Comparison of ENCODE assay signal across 21 cellular contexts in genomic region chr11:11807811-11808210, GRCh38. TPM values are rescaled to one million over a fixed set of nuclear protein-coding genes. Genes with fewer than 3 reads are reported as not detected.
DNase-seq lines count a peak whose midpoint lies in the region; ATAC-seq and TF ChIP-seq lines count a peak whose summit lies in the region.
"Had no signal": no experiment of that assay in that cellular context is flagged by ENCODE, and none has a peak within 500 bp of the region (broad histone marks: within the 10 kb centered on the region; RNA-seq: fewer than 3 reads in every experiment).

No MANE protein-coding gene starts in this region.

- H3K56ac ChIP-seq in IMR-90 (ENCODE audit: extremely low read depth, insufficient read depth, low read length), result no peak overlapping the region

- H4K5ac ChIP-seq in IMR-90 (ENCODE audit: low read depth, low read length), result 0 out of 2 replicates have a peak overlapping the region, but pooled peaks have one; percentile 55

- H3K79me1 ChIP-seq in IMR-90 (ENCODE audit: low read depth in 1 of 2, low read length in 2 of 2), result no peaks in the 10 kb centered on the region; a peak in 1 of 4 replicates

- H4K8ac ChIP-seq in IMR-90 (ENCODE audit: low read depth in 2 of 2, low read length in 2 of 2), result no peak overlapping the region; a peak in 1 of 4 replicates

- dilution Hi-C loops in IMR-90 (cut with HindIII; ENCODE audit: low sequenced_read_pairs, unreplicated experiment), result no loop called here

- BruUV-seq in IMR-90 (replicated peaks; lab: Mats Ljungman, UMichigan), result no TSS peak

- DNase-seq in IMR-90 (no peak), inferior parietal cortex (ENCODE audit: extremely low spot score) (peak; percentile 38), substantia nigra (lab: John Stamatoyannopoulos, UW) (no peak), nucleus accumbens (lab: John Stamatoyannopoulos, UW) (no peak)
- DNase-seq: AML-193; CD4-positive, alpha-beta memory T cell; COR-L47; HCEC 1CT; KG1; NCI-H1694; NCI-H2029 treated with DMSO at 0.1 percent for 48 hours; NCI-H2227 treated with DMSO at 0.1 percent for 48 hours; NCI-H526 treated with DMSO at 0.1 percent for 48 hours; Right ventricle myocardium superior; RPMI8226 had no signal

- no peaks in the 10 kb centered on the region for H3K9me3 ChIP-seq in IMR-90 (ENCODE audit: control insufficient read depth, insufficient read depth, low read length)
- H3K9me3 ChIP-seq: A549, MG63 had no signal

- ATAC-seq in IMR-90 (ENCODE audit: low read depth) (peak; percentile 19; the same call in 1 of the 2 replicates), GM19397 (IDR thresholded peaks at IDR 0.05; ENCODE audit: unreplicated experiment) (no peak), GM18517 (IDR thresholded peaks at IDR 0.05; ENCODE audit: unreplicated experiment) (no peak)
- ATAC-seq: A549 had no signal

- H3K4me1 ChIP-seq in IMR-90 (ENCODE audit: control insufficient read depth, insufficient read depth, low read length), result peaks cover 7% of the 10 kb centered on the region

- POLR2A ChIA-PET in IMR-90 (lab: Charles Lee; ENCODE audit: unreplicated experiment), result no interaction called here

- no peak overlapping the region for H3K14ac ChIP-seq in IMR-90 (replicated peaks; ENCODE audit: low read depth, low read length)

- no peak for TF ChIP-seq POLR2A in IMR-90 (IDR thresholded peaks at IDR 0.05; ENCODE audit: low read depth, low read length)

- no peaks in the 10 kb centered on the region for H3K27me3 ChIP-seq in IMR-90 (ENCODE audit: control insufficient read depth, insufficient read depth, low read length)
- H3K27me3 ChIP-seq: BLaER1 treated with 17β-estradiol and CSF1 and Interleukin-3, amounts not matched to agents 10 nM and 100 nM; MG63 had no signal

- in situ Hi-C loops in IMR-90 (cut with MboI; ENCODE audit: low sequenced_read_pairs), result no loop called here

- no peak for TF ChIP-seq RAD21 in IMR-90 (IDR thresholded peaks at IDR 0.05; ENCODE audit: low read length)

- H3K23ac ChIP-seq in IMR-90 (ENCODE audit: low read depth, low read length), result no peak overlapping the region

- no CpG with 5 or more reads among the region's 5 CpGs for WGBS in IMR-90 (ENCODE audit: extremely low coverage in 2 of 2, insufficient read length in 1 of 2), 2 experiments

- CTCF ChIA-PET in IMR-90 (lab: Yijun Ruan, JAX), result interaction anchor here (3.2 kb wide), 1 partner anchor 8 kb away, joined by 11 read pairs; no protein-coding TSS in a partner anchor

- H3K4me2 ChIP-seq in IMR-90 (ENCODE audit: low read depth, low read length), result no peak overlapping the region
- H3K4me2 ChIP-seq: A549; BLaER1 treated with 17β-estradiol and CSF1 and Interleukin-3, amounts not matched to agents 10 nM and 100 nM had no signal

- peak overlapping the region; percentile 13 for H2BK5ac ChIP-seq in IMR-90 (ENCODE audit: low read depth, low read length, poor library complexity, severe bottlenecking)

- no peak overlapping the region for H2AK9ac ChIP-seq in IMR-90 (replicated peaks; ENCODE audit: low read depth, low read length, poor library complexity)

- no peak overlapping the region for H4K91ac ChIP-seq in IMR-90 (ENCODE audit: insufficient read depth, low read depth, low read length)

- no peaks in the 10 kb centered on the region for H4K20me1 ChIP-seq in IMR-90 (ENCODE audit: insufficient read depth, low read length)
- H4K20me1 ChIP-seq: BLaER1 treated with 17β-estradiol and CSF1 and Interleukin-3, amounts not matched to agents 10 nM and 100 nM had no signal

- no peak overlapping the region for H2AK5ac ChIP-seq in IMR-90 (ENCODE audit: low read depth, low read length)

- intact Hi-C loops in IMR-90 (cut with micrococcal nuclease), result no loop called here

- no peak overlapping the region; the same call in 2 of the 3 replicates for H2BK15ac ChIP-seq in IMR-90 (ENCODE audit: low read depth, low read length)

- peaks cover 8% of the 10 kb centered on the region; the same call in 1 of the 2 replicates for H3K9me1 ChIP-seq in IMR-90 (ENCODE audit: insufficient read depth, low read length)

- H3K27ac ChIP-seq in IMR-90 (ENCODE audit: insufficient read depth, low read length) (no peak overlapping the region; the same call in 1 of the 2 replicates), angular gyrus (ENCODE audit: low read depth, low read length) (peak overlapping the region; percentile 97), substantia nigra (ENCODE audit: low read depth, low read length, poor library complexity, severe bottlenecking) (peak overlapping the region; percentile 96)
- H3K27ac ChIP-seq: A549; BLaER1 treated with 17β-estradiol and CSF1 and Interleukin-3, amounts not matched to agents 10 nM and 100 nM had no signal

- no peak overlapping the region for H3K4me3 ChIP-seq in IMR-90 (ENCODE audit: insufficient read depth, low read depth, low read length)
- H3K4me3 ChIP-seq: A549; BLaER1 treated with 17β-estradiol and CSF1 and Interleukin-3, amounts not matched to agents 10 nM and 100 nM; MG63 had no signal

- no peak for TF ChIP-seq CTCF in IMR-90 (conservative IDR thresholded peaks at IDR 0.05; ENCODE audit: low read depth, low read length)

- H2BK20ac ChIP-seq in IMR-90 (ENCODE audit: low read depth, low read length), result no peak overlapping the region

- H3K9ac ChIP-seq in IMR-90 (ENCODE audit: low read depth, low read length), result no peak overlapping the region
- H3K9ac ChIP-seq: BLaER1 treated with 17β-estradiol and CSF1 and Interleukin-3, amounts not matched to agents 10 nM and 100 nM had no signal

- H2BK120ac ChIP-seq in IMR-90 (ENCODE audit: low read depth, low read length), result 0 out of 2 replicates have a peak overlapping the region, but pooled peaks have one; percentile 22

- H2AFZ ChIP-seq in IMR-90 (replicated peaks; ENCODE audit: low read length, poor library complexity), result no peak overlapping the region

- peak overlapping the region; percentile 40; the same call in 1 of the 2 replicates for H3K4ac ChIP-seq in IMR-90 (ENCODE audit: low read depth, low read length)

- H3K18ac ChIP-seq in IMR-90 (ENCODE audit: low read depth, low read length), result peak overlapping the region; percentile 43; the same call in 1 of the 2 replicates

- H3K36me3 ChIP-seq in IMR-90 (ENCODE audit: control insufficient read depth, insufficient read depth, low read length), result no peaks in the 10 kb centered on the region
- H3K36me3 ChIP-seq: BLaER1 treated with 17β-estradiol and CSF1 and Interleukin-3, amounts not matched to agents 10 nM and 100 nM; MG63 had no signal

TF ChIP-seq in IMR-90, 13 proteins besides CTCF, POLR2A, EP300 and RAD21:
- TF ChIP-seq MXI1 (IDR thresholded peaks at IDR 0.05; ENCODE audit: borderline replicate concordance, low read depth, low read length) (no peak), BHLHE40 (IDR thresholded peaks at IDR 0.05; ENCODE audit: low read depth, low read length) (no peak), CEBPB (IDR thresholded peaks at IDR 0.05; ENCODE audit: low read depth, low read length) (no peak), RCOR1 (IDR thresholded peaks at IDR 0.05; ENCODE audit: insufficient replicate concordance, low read length) (no peak), SMC3 (IDR thresholded peaks at IDR 0.05; ENCODE audit: low read depth, low read length) (no peak), NFE2L2 (IDR thresholded peaks at IDR 0.05; ENCODE audit: low read depth, low read length) (no peak), FOS (IDR thresholded peaks at IDR 0.05; ENCODE audit: low read depth, low read length) (no peak)
- TF ChIP-seq, protein P1, sequence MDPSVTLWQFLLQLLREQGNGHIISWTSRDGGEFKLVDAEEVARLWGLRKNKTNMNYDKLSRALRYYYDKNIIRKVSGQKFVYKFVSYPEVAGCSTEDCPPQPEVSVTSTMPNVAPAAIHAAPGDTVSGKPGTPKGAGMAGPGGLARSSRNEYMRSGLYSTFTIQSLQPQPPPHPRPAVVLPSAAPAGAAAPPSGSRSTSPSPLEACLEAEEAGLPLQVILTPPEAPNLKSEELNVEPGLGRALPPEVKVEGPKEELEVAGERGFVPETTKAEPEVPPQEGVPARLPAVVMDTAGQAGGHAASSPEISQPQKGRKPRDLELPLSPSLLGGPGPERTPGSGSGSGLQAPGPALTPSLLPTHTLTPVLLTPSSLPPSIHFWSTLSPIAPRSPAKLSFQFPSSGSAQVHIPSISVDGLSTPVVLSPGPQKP (IDR thresholded peaks at IDR 0.05; ENCODE audit: borderline replicate concordance, low read depth, low read length), result no peak
- TF ChIP-seq, protein P2, sequence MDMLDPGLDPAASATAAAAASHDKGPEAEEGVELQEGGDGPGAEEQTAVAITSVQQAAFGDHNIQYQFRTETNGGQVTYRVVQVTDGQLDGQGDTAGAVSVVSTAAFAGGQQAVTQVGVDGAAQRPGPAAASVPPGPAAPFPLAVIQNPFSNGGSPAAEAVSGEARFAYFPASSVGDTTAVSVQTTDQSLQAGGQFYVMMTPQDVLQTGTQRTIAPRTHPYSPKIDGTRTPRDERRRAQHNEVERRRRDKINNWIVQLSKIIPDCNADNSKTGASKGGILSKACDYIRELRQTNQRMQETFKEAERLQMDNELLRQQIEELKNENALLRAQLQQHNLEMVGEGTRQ (IDR thresholded peaks at IDR 0.05; ENCODE audit: low read depth, low read length), result no peak
TF ChIP-seq in IMR-90: peak in this region for 0.

RNA-seq across cellular contexts. Expression of gene USP47, which starts 34.0 kb away (rescaled TPM):
- 110 and 117 TPM in 2 replicates for total RNA-seq in IMR-90 (2012; rRNA removed)
- 12.4 and 15.0 TPM in 2 replicates for polyA plus RNA-seq in IMR-90 (2012; rRNA removed)
- 3.8 and 5.9 TPM in 2 replicates for polyA plus RNA-seq in IMR-90 (2012; cell fraction: cytosol; rRNA removed)
- 5.9 and 41.8 TPM in 2 replicates for polyA plus RNA-seq in IMR-90 (2012; cell fraction: nucleus; rRNA removed; ENCODE audit: low replicate concordance)
